Comparison of ENCODE assay signal across 20 cellular contexts in the genomic region with DNA sequence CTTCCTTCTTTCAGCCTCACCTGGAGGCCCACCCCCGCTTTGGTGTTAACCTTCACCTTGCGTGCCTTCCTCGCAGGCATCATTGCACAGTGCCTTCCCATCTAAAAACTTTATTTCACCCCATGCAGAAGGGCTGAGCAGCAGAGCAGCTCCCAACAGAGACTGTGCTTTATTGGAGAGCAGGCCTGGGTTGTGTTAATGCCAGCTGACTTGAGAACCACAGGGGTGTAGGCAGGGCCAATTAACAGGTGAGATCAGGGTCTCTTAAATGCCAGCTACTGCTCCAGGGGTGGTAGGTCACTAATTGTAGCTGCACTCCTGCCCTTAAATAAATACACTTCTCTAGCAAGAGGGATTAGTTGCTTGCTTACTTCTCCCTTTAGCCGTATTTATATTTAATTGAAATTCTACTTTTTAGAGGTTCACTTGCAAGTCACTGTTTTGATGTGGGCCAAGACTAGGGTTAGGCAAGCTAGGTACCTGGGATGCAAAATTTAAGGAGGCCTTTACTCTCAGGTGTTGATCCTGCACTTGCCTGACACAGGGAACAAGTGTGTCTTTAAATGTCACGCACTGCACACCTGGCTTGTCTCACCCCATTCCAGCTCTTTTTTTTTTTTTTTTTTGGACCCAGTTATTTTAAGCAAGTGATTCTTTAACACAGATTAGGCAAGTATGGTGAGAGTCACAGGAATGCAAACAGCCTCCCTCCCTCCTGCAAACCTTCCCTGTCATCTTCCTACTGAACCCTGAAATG. TPM values are rescaled to one million over a fixed set of nuclear protein-coding genes. Genes with fewer than 3 reads are reported as not detected.
DNase-seq lines count a peak whose midpoint lies in the region; ATAC-seq, FAIRE-seq and TF ChIP-seq lines count a peak whose summit lies in the region.
"Had no signal": no experiment of that assay in that cellular context is flagged by ENCODE, and none has a peak within 500 bp of the region (broad histone marks: within the 10 kb centered on the region; RNA-seq: fewer than 3 reads in every experiment).

No MANE protein-coding gene starts in this region.

- H3K9me2 ChIP-seq in GM23338 (ENCODE audit: insufficient read depth): peaks cover 7% of the 10 kb centered on the region; the same call in 1 of the 2 replicates

- no peaks in the 10 kb centered on the region for H3K9me3 Mint-ChIP-seq in GM23338
- no peaks in the 10 kb centered on the region for H3K9me3 Mint-ChIP-seq in activated CD8-positive, alpha-beta T cell treated with anti-CD3 and anti-CD28 coated beads for 36 hours
- H3K9me3 Mint-ChIP-seq: HFFc6 had no signal

- H3K4me1 ChIP-seq in GM23338 (ENCODE audit: insufficient read depth) (no peaks in the 10 kb centered on the region; the same call in 1 of the 2 replicates), pancreas (peaks cover 6 to 13% (median 12%) of the 10 kb centered on the region in 3 donors)
- H3K4me1 ChIP-seq: SJSA1 had no signal

- no peak overlapping the region for H3K4me3 Mint-ChIP-seq in GM23338
- no peak overlapping the region for H3K4me3 Mint-ChIP-seq in activated CD8-positive, alpha-beta T cell treated with anti-CD3 and anti-CD28 coated beads for 36 hours
- H3K4me3 Mint-ChIP-seq: CD4-positive, CD25-positive, alpha-beta regulatory T cell; HFFc6; IgD-negative memory B cell had no signal

- POLR2A ChIA-PET in activated CD8-positive, alpha-beta T cell treated with anti-CD3 and anti-CD28 coated beads for 36 hours (lab: Charles Lee): no interaction called here

- H3F3A ChIP-seq in GM23338 (replicated peaks; ENCODE audit: low read depth): no peaks in the 10 kb centered on the region

- no peaks in the 10 kb centered on the region for H3K36me3 Mint-ChIP-seq in GM23338 (ENCODE audit: low read depth)
- no peaks in the 10 kb centered on the region for H3K36me3 Mint-ChIP-seq in activated CD8-positive, alpha-beta T cell treated with anti-CD3 and anti-CD28 coated beads for 36 hours (ENCODE audit: low read depth)
- H3K36me3 Mint-ChIP-seq: CD4-positive, CD25-positive, alpha-beta regulatory T cell; IgD-negative memory B cell had no signal

- H2AFZ ChIP-seq in GM23338: no peak overlapping the region

- H3K9me3 ChIP-seq in pancreas: no peaks in the 10 kb centered on the region
- H3K9me3 ChIP-seq: SJSA1 had no signal

- H3K36me3 ChIP-seq in GM23338 (ENCODE audit: insufficient read depth): no peaks in the 10 kb centered on the region
- no peaks in the 10 kb centered on the region for H3K36me3 ChIP-seq in pancreas
- H3K36me3 ChIP-seq: SJSA1 had no signal

- H3K4me2 ChIP-seq in GM23338: no peak overlapping the region

- no peaks in the 10 kb centered on the region for H4K20me1 ChIP-seq in GM23338 (replicated peaks; ENCODE audit: insufficient read depth)

- CTCF ChIA-PET in activated CD8-positive, alpha-beta T cell treated with anti-CD3 and anti-CD28 coated beads for 36 hours (lab: Charles Lee): no interaction called here

- H3K4me3 ChIP-seq in GM23338: no peak overlapping the region
- H3K4me3 ChIP-seq in pancreas: no peak overlapping the region
- H3K4me3 ChIP-seq: SJSA1 had no signal

- H3K27ac ChIP-seq in GM23338 (ENCODE audit: low read depth): no peak overlapping the region
- H3K27ac ChIP-seq in pancreas: peak overlapping the region in 3 of 4 donors; percentile 7 to 33 (median 18)
- H3K27ac ChIP-seq: SJSA1 had no signal

- DNase-seq in GM23338 (ENCODE audit: low spot score) (no peak), NCI-H345 (lab: John Stamatoyannopoulos, UW) (peak; percentile 52), islet precursor cell (peak; percentile 12), pancreas (no peak), AG08396 (ENCODE audit: low spot score) (no peak)
- no peak for DNase-seq in activated T-cell treated with anti-CD3 and anti-CD28 coated beads, Interleukin-2, amount 50 U/mL, for 48 hours
- DNase-seq in activated CD8-positive, alpha-beta T cell treated with anti-CD3 and anti-CD28 coated beads for 36 hours: no peak
- DNase-seq: CD4-positive, CD25-positive, alpha-beta regulatory T cell; HFFc6; NCI-H1105; NCI-H1694 treated with DMSO at 0.1 percent for 48 hours; NCI-H2081 treated with DMSO at 0.1 percent for 48 hours; NCI-H510A; NCI-H82; OCI-M1; T-helper 1 cell had no signal

- no peak for FAIRE-seq in pancreas (lab: Jason Lieb, UNC)
- FAIRE-seq: H54, RCC 7860 had no signal

- no peaks in the 10 kb centered on the region for H3K27me3 ChIP-seq in GM23338 (ENCODE audit: insufficient read depth)
- no peaks in the 10 kb centered on the region for H3K27me3 ChIP-seq in pancreas
- H3K27me3 ChIP-seq: SJSA1 had no signal

- H3K27ac Mint-ChIP-seq in GM23338: no peak overlapping the region
- H3K27ac Mint-ChIP-seq in activated CD8-positive, alpha-beta T cell treated with anti-CD3 and anti-CD28 coated beads for 36 hours: no peak overlapping the region
- H3K27ac Mint-ChIP-seq: CD4-positive, CD25-positive, alpha-beta regulatory T cell; HFFc6; IgD-negative memory B cell had no signal

- no peak for TF ChIP-seq CTCF in GM23338 (conservative IDR thresholded peaks at IDR 0.05; ENCODE audit: low read depth in 2 of 2)
- no peak for TF ChIP-seq CTCF in pancreas (IDR thresholded peaks at IDR 0.05)
- TF ChIP-seq CTCF in activated CD8-positive, alpha-beta T cell treated with anti-CD3 and anti-CD28 coated beads for 36 hours (IDR thresholded peaks at IDR 0.05): no peak

- ATAC-seq in GM23338: peak; percentile 51
- ATAC-seq in pancreas: no peak
- no peak for ATAC-seq in activated CD8-positive, alpha-beta T cell treated with anti-CD3 and anti-CD28 coated beads for 36 hours

- WGBS in pancreas, 2 donors: 66 to 70% methylated on average over 5 of the region's 5 CpGs

- H3K27me3 Mint-ChIP-seq in GM23338 (ENCODE audit: insufficient read depth, low read depth, poor library complexity): peaks cover under 1% of the 10 kb centered on the region
- H3K27me3 Mint-ChIP-seq in activated CD8-positive, alpha-beta T cell treated with anti-CD3 and anti-CD28 coated beads for 36 hours: no peaks in the 10 kb centered on the region
- H3K27me3 Mint-ChIP-seq: CD4-positive, CD25-positive, alpha-beta regulatory T cell had no signal

- H3K79me2 ChIP-seq in GM23338 (replicated peaks; ENCODE audit: insufficient read depth): no peaks in the 10 kb centered on the region

- H3K4me1 Mint-ChIP-seq in GM23338: peaks cover 28% of the 10 kb centered on the region
- no peaks in the 10 kb centered on the region for H3K4me1 Mint-ChIP-seq in activated CD8-positive, alpha-beta T cell treated with anti-CD3 and anti-CD28 coated beads for 36 hours (ENCODE audit: low read depth)
- H3K4me1 Mint-ChIP-seq: CD4-positive, CD25-positive, alpha-beta regulatory T cell; IgD-negative memory B cell had no signal

- intact Hi-C loops in pancreas (cut with DNase I): no loop called here
- intact Hi-C loops in activated CD8-positive, alpha-beta T cell treated with anti-CD3 and anti-CD28 coated beads for 36 hours (cut with micrococcal nuclease): no loop called here

RNA-seq across cellular contexts. Expression of a gene that starts 54.5 kb away (rescaled TPM):
- total RNA-seq in GM23338 (2014; rRNA removed; shearing (Covaris generic)): 4.2 TPM in 2 replicates
- polyA plus RNA-seq in GM23338 (2016; fragmentation: Nextera tagmentation; extraction: Ambion mirVana) (1.5 and 1.7 TPM in 2 replicates), pancreas (1 to 10 TPM; 3.8 to 5.0 TPM)
- total RNA-seq in pancreas: 10 to 100 TPM in 2 of 6 donors, 1 to 10 TPM in 4; 1.1 to 20.5 (median 3.4) TPM
- total RNA-seq in activated CD8-positive, alpha-beta T cell treated with anti-CD3 and anti-CD28 coated beads for 36 hours: not detected
- total RNA-seq: CD4-positive, CD25-positive, alpha-beta regulatory T cell had no signal
- polyA plus RNA-seq: CD4-positive, CD25-positive, alpha-beta regulatory T cell; IgD-negative memory B cell had no signal

Comparison
In these comparisons a context has a peak if more than half of its experiments do, and no peak if none do; other contexts are left out.
1. DNase-seq: peak in NCI-H345 (single experiment) and islet precursor cell (single experiment); none in GM23338 (single experiment), pancreas (0 of 6), activated T-cell treated with anti-CD3 and anti-CD28 coated beads, Interleukin-2, amount 50 U/mL, for 48 hours (0 of 2), AG08396 (single experiment) and activated CD8-positive, alpha-beta T cell treated with anti-CD3 and anti-CD28 coated beads for 36 hours (single experiment).